Comparison of ENCODE assay signal across 2 cellular contexts in genomic region chr4:71814433-71814832, GRCh38.
A peak's percentile ranks its signal among the peaks of the same experiment; 100 is the strongest.
TF ChIP-seq lines count a peak whose summit lies in the region.

No MANE protein-coding gene starts in this region.

TF ChIP-seq in HCT116, 20 proteins besides CTCF, POLR2A, EP300 and RAD21:
- TF ChIP-seq REST (IDR thresholded peaks at IDR 0.05; ENCODE audit: low read depth) (peak; percentile 12; the same call in 1 of the 2 replicates), ZBTB33 (IDR thresholded peaks at IDR 0.05; ENCODE audit: extremely low read depth, insufficient replicate concordance, low read length) (no peak)
TF ChIP-seq in HCT116: peak in this region for 1.

TF ChIP-seq in WTC11, 78 proteins besides CTCF, POLR2A, EP300 and RAD21 (continued from another document):
- TF ChIP-seq SMAD3 (CRISPR knock-in tag; IDR thresholded peaks at IDR 0.05; ENCODE audit: borderline replicate concordance) (no peak), FOXK1 (CRISPR knock-in tag; IDR thresholded peaks at IDR 0.05) (0 out of 2 replicates have a peak, but pooled peaks have one; percentile 27), FOXP1 (CRISPR knock-in tag; IDR thresholded peaks at IDR 0.05; ENCODE audit: borderline replicate concordance) (peak; percentile 71; the same call in 1 of the 2 replicates), ZNF263 (CRISPR knock-in tag; IDR thresholded peaks at IDR 0.05; ENCODE audit: low read depth) (no peak), MYBL2 (CRISPR knock-in tag; IDR thresholded peaks at IDR 0.05) (0 out of 2 replicates have a peak, but pooled peaks have one; percentile 29)
